19 cellular contexts compared by ENCODE assay signal in genomic region chr9:133934512-133935221, GRCh38. TPM values are rescaled to one million over a fixed set of nuclear protein-coding genes. Genes with fewer than 3 reads are reported as not detected.
DNase-seq lines count a peak whose midpoint lies in the region; ATAC-seq and TF ChIP-seq lines count a peak whose summit lies in the region.
"Had no signal": no experiment of that assay in that cellular context is flagged by ENCODE, and none has a peak within 500 bp of the region (broad histone marks: within the 10 kb centered on the region; RNA-seq: fewer than 3 reads in every experiment).

No MANE protein-coding gene starts in this region.

- no peak overlapping the region for H3K4me2 ChIP-seq in neural progenitor cell

- H3K9me3 Mint-ChIP-seq in neural progenitor cell = no peaks in the 10 kb centered on the region
- H3K9me3 Mint-ChIP-seq: activated B cell treated with CpG ODN at 0.5 μM for 24 hours; activated T-helper 17 cell treated with anti-CD3 and anti-CD28 coated beads, Interleukin-2, amount 50 U/mL, for 72 hours had no signal

- DNase-seq in SJCRH30 (peak; percentile 85 to 86), myocyte (ENCODE audit: low read depth) (peak; percentile 88), thoracic aorta (ENCODE audit: low spot score) (no peak), mesenteric fat pad (ENCODE audit: low spot score) (no peak), neural progenitor cell (ENCODE audit: low spot score) (no peak), iPS-NIHi7 (ENCODE audit: extremely low spot score) (no peak)
- DNase-seq: activated B cell treated with CpG ODN at 0.5 μM for 24 hours; Caco-2; islet precursor cell; NCI-H1694 treated with DMSO at 0.1 percent for 48 hours; NK-92 treated with Interleukin-12 subunit alpha and Interleukin-12 subunit beta, amount 100 ng/mL, for 24 hours; stimulated activated CD4-positive, alpha-beta T cell treated with anti-CD3 and anti-CD28 coated beads, Interleukin-12 subunit alpha, Interleukin-12 subunit beta, amount 100 ng/mL, for 4 hours; stimulated activated naive CD4-positive, alpha-beta T cell treated with Interleukin-2 at 50 U/mL for 16 hours; T-helper 17 cell had no signal

- H3K27me3 Mint-ChIP-seq in neural progenitor cell (ENCODE audit: insufficient read depth, low read depth) = peaks cover 2% of the 10 kb centered on the region
- H3K27me3 Mint-ChIP-seq: activated B cell treated with CpG ODN at 0.5 μM for 24 hours; activated T-helper 17 cell treated with anti-CD3 and anti-CD28 coated beads, Interleukin-2, amount 50 U/mL, for 72 hours; T-helper 17 cell had no signal

- H3K4me3 Mint-ChIP-seq in neural progenitor cell = no peak overlapping the region
- H3K4me3 Mint-ChIP-seq: activated B cell treated with CpG ODN at 0.5 μM for 24 hours; activated T-helper 17 cell treated with anti-CD3 and anti-CD28 coated beads, Interleukin-2, amount 50 U/mL, for 72 hours; T-helper 17 cell had no signal

- H3K27me3 ChIP-seq in SJCRH30 (no peaks in the 10 kb centered on the region), gastroesophageal sphincter (no peaks in the 10 kb centered on the region), thoracic aorta (replicated peaks; ENCODE audit: insufficient read depth) (no peaks in the 10 kb centered on the region), neural progenitor cell (no peaks in the 10 kb centered on the region)
- H3K27me3 ChIP-seq: colonic mucosa had no signal

- H3K27ac Mint-ChIP-seq in neural progenitor cell = no peak overlapping the region
- H3K27ac Mint-ChIP-seq: activated B cell treated with CpG ODN at 0.5 μM for 24 hours; activated T-helper 17 cell treated with anti-CD3 and anti-CD28 coated beads, Interleukin-2, amount 50 U/mL, for 72 hours; T-helper 17 cell had no signal

- peaks cover 34% of the 10 kb centered on the region for H3K79me2 ChIP-seq in neural progenitor cell (ENCODE audit: low read depth)

- TF ChIP-seq POLR2A in gastroesophageal sphincter (IDR thresholded peaks at IDR 0.05) = no peak

- H3K27ac ChIP-seq in SJCRH30 (peak overlapping the region; percentile 75), gastroesophageal sphincter (peak overlapping the region in 3 of 4 donors; percentile 2 to 56 (median 15)), thoracic aorta (peak overlapping the region; percentile 22 to 26), neural progenitor cell (no peak overlapping the region)

- H3K4me3 ChIP-seq in SJCRH30 = peak overlapping the region; percentile 20
- H3K4me3 ChIP-seq in gastroesophageal sphincter = no peak overlapping the region
- no peak overlapping the region for H3K4me3 ChIP-seq in thoracic aorta
- H3K4me3 ChIP-seq in neural progenitor cell = no peak overlapping the region
- H3K4me3 ChIP-seq: colonic mucosa, GM12878 had no signal

- peaks cover 21% of the 10 kb centered on the region for H3K36me3 Mint-ChIP-seq in neural progenitor cell

- H3K4me1 Mint-ChIP-seq in neural progenitor cell = peaks cover 45% of the 10 kb centered on the region

- no peak overlapping the region for H3K9ac ChIP-seq in neural progenitor cell

- H3K4me1 ChIP-seq in SJCRH30 (peaks cover 36% of the 10 kb centered on the region), gastroesophageal sphincter (peaks cover 0 to 31% (median 4%) of the 10 kb centered on the region in 3 donors), thoracic aorta (ENCODE audit: control insufficient read depth in 1 of 2, low read depth in 2 of 2) (peaks cover 0 to 20% of the 10 kb centered on the region in 2 donors), neural progenitor cell (peaks cover 5% of the 10 kb centered on the region)

- ATAC-seq in gastroesophageal sphincter (no peak), thoracic aorta (ENCODE audit: insufficient number of reproducible peaks, low FRiP score, low read depth) (no peak)
- ATAC-seq in activated CD4-positive, CD25-positive, alpha-beta regulatory T cell treated with anti-CD3 and anti-CD28 coated beads, Interleukin-2, amount 50 U/mL, for 24 hours = no peak
- ATAC-seq: activated T-helper 17 cell treated with anti-CD3 and anti-CD28 coated beads, Interleukin-2, amount 50 U/mL, for 72 hours; GM12878; T-helper 17 cell had no signal

- no peak for TF ChIP-seq EP300 in gastroesophageal sphincter (IDR thresholded peaks at IDR 0.05)

- no peak for TF ChIP-seq CTCF in gastroesophageal sphincter (IDR thresholded peaks at IDR 0.05)
- no peak for TF ChIP-seq CTCF in thoracic aorta (IDR thresholded peaks at IDR 0.05)
- TF ChIP-seq CTCF in neural progenitor cell (IDR thresholded peaks at IDR 0.05) = no peak

- H3K36me3 ChIP-seq in SJCRH30 (peaks cover 9% of the 10 kb centered on the region), gastroesophageal sphincter (peaks cover 0 to 25% of the 10 kb centered on the region in 2 donors), thoracic aorta (no peaks in the 10 kb centered on the region), neural progenitor cell (no peaks in the 10 kb centered on the region)
- H3K36me3 ChIP-seq: colonic mucosa had no signal

- WGBS in gastroesophageal sphincter (ENCODE audit: low coverage in 1 of 2), 2 donors = 80% methylated on average over 2 of the region's 18 CpGs; no CpG with 5 or more reads in 1 of the 2 donors

- peaks cover 6% of the 10 kb centered on the region for H3F3A ChIP-seq in neural progenitor cell (ENCODE audit: low read depth)

- H3K9me3 ChIP-seq in SJCRH30 (replicated peaks) = no peaks in the 10 kb centered on the region
- no peaks in the 10 kb centered on the region for H3K9me3 ChIP-seq in gastroesophageal sphincter
- no peaks in the 10 kb centered on the region for H3K9me3 ChIP-seq in thoracic aorta
- H3K9me3 ChIP-seq in neural progenitor cell (ENCODE audit: low read depth) = no peaks in the 10 kb centered on the region
- H3K9me3 ChIP-seq: Caco-2, colonic mucosa had no signal

- H4K20me1 ChIP-seq in neural progenitor cell (ENCODE audit: low read depth) = peaks cover 56% of the 10 kb centered on the region

- H2AFZ ChIP-seq in neural progenitor cell (replicated peaks) = no peak overlapping the region

RNA-seq across cellular contexts. Expression of gene VAV2, which starts 57.5 kb away (rescaled TPM):
- 24.0 and 28.0 TPM in 2 replicates for total RNA-seq in SJCRH30 (2014; rRNA removed; shearing (Covaris generic))
- 10 to 100 TPM in 1 of 4 donors, 1 to 10 TPM in 3; 7.7 to 16.8 (median 8.9) TPM for total RNA-seq in gastroesophageal sphincter
- total RNA-seq in myocyte = 7.5 and 10.4 TPM in 2 replicates
- 20.6 TPM for polyA plus RNA-seq in myocyte (2012)
- 10 to 100 TPM; 10.1 to 11.5 TPM for total RNA-seq in thoracic aorta
- 19.3 TPM for total RNA-seq in mesenteric fat pad
- total RNA-seq in neural progenitor cell (ENCODE audit: low replicate concordance) = 12.9 and 19.0 TPM in 2 replicates

Comparison
In these comparisons a context has a peak if more than half of its experiments do, and no peak if none do; other contexts are left out.
1. DNase-seq: peak in SJCRH30 (2 of 2) and myocyte (single experiment); none in thoracic aorta (single experiment), mesenteric fat pad (single experiment), neural progenitor cell (single experiment) and iPS-NIHi7 (single experiment).